In genomic region chr5:40431734-40432133, GRCh38 we compare ENCODE assay signal across 32 cellular contexts.
"Had no signal": no experiment of that assay in that cellular context is flagged by ENCODE, and none has a peak within 500 bp of the region (broad histone marks: within the 10 kb centered on the region; RNA-seq: fewer than 3 reads in every experiment).

No MANE protein-coding gene starts in this region.

- H3K9ac ChIP-seq: KMS-11 had no signal

- H3K27ac Mint-ChIP-seq: activated CD4-positive, alpha-beta T cell treated with anti-CD3 and anti-CD28 coated beads, Interleukin-2, amount 10 ng/mL, durations not matched to agents 24 days and 14 days; activated CD8-positive, alpha-beta T cell treated with anti-CD3 and anti-CD28 coated beads for 36 hours; activated naive CD8-positive, alpha-beta T cell treated with anti-CD3 and anti-CD28 coated beads for 36 hours; activated T-cell treated with anti-CD3 and anti-CD28 coated beads, Interleukin-2, amount 50 U/mL, for 72 hours; activated T-helper 17 cell treated with anti-CD3 and anti-CD28 coated beads, Interleukin-2, amount 50 U/mL, for 72 hours had no signal

- H3K27ac ChIP-seq: brain microvascular endothelial cell, KMS-11, PC-9, RWPE1 had no signal

- H3K27me3 ChIP-seq: brain microvascular endothelial cell had no signal

- H3K36me3 ChIP-seq: brain microvascular endothelial cell had no signal

- H3K4me3 ChIP-seq: PC-9 had no signal

- H3K9me3 Mint-ChIP-seq: activated T-cell treated with anti-CD3 and anti-CD28 coated beads, Interleukin-2, amount 50 U/mL, for 72 hours; activated T-helper 17 cell treated with anti-CD3 and anti-CD28 coated beads, Interleukin-2, amount 50 U/mL, for 72 hours had no signal

- ATAC-seq: activated CD8-positive, alpha-beta T cell treated with anti-CD3 and anti-CD28 coated beads for 36 hours; activated T-cell treated with anti-CD3 and anti-CD28 coated beads, Interleukin-2, amount 50 U/mL, for 72 hours; activated T-helper 17 cell treated with anti-CD3 and anti-CD28 coated beads, Interleukin-2, amount 50 U/mL, for 72 hours had no signal

- DNase-seq: activated CD4-positive, alpha-beta T cell treated with anti-CD3 and anti-CD28 coated beads, Interleukin-2, amount 10 ng/mL, durations not matched to agents 24 days and 14 days; activated CD4-positive, alpha-beta T cell treated with anti-CD3 and anti-CD28 coated beads, Interleukin-2, amount 50 U/mL, for 4 hours; activated CD8-positive, alpha-beta T cell treated with anti-CD3 and anti-CD28 coated beads for 36 hours; activated effector memory CD4-positive, alpha-beta T cell treated with anti-CD3 and anti-CD28 coated beads, Interleukin-2, amount 50 U/mL, for 16 hours; activated naive CD4-positive, alpha-beta T cell; activated naive CD4-positive, alpha-beta T cell treated with anti-CD3 and anti-CD28 coated beads, Interleukin-2, amount 50 U/mL, for 16 hours; activated naive CD8-positive, alpha-beta T cell treated with anti-CD3 and anti-CD28 coated beads for 36 hours; activated T-cell treated with anti-CD3 and anti-CD28 coated beads, Interleukin-2, amount 50 U/mL, for 1 hour; activated T-cell treated with anti-CD3 and anti-CD28 coated beads, Interleukin-2, amount 50 U/mL, for 72 hours; amniotic stem cell; aorta; brain microvascular endothelial cell; central memory CD4-positive, alpha-beta T cell; NCI-H1105; NCI-H1417 treated with DMSO at 0.1 percent for 48 hours; NCI-H187 treated with DMSO at 0.1 percent for 48 hours; NCI-H2081; NCI-H2171 treated with DMSO at 0.1 percent for 48 hours; NCI-H2227 treated with DMSO at 0.1 percent for 48 hours; NCI-H446 treated with DMSO at 0.1 percent for 48 hours; NCI-H524; NCI-H69; NK-92 treated with Interleukin-12 subunit alpha and Interleukin-12 subunit beta, amount 100 ng/mL, for 24 hours; PC-9; Right ventricle myocardium superior; SW 1271; T-helper 1 cell; T-helper 2 cell; T-helper 9 cell had no signal

- H3K4me2 ChIP-seq: KMS-11, PC-9 had no signal

- H3K27me3 Mint-ChIP-seq: activated CD4-positive, alpha-beta T cell treated with anti-CD3 and anti-CD28 coated beads, Interleukin-2, amount 10 ng/mL, durations not matched to agents 24 days and 14 days; activated CD8-positive, alpha-beta T cell treated with anti-CD3 and anti-CD28 coated beads for 36 hours; activated naive CD8-positive, alpha-beta T cell treated with anti-CD3 and anti-CD28 coated beads for 36 hours; activated T-helper 17 cell treated with anti-CD3 and anti-CD28 coated beads, Interleukin-2, amount 50 U/mL, for 72 hours had no signal

- H3K4me3 Mint-ChIP-seq: activated CD4-positive, alpha-beta T cell treated with anti-CD3 and anti-CD28 coated beads, Interleukin-2, amount 10 ng/mL, durations not matched to agents 24 days and 14 days; activated CD8-positive, alpha-beta T cell treated with anti-CD3 and anti-CD28 coated beads for 36 hours; activated naive CD8-positive, alpha-beta T cell treated with anti-CD3 and anti-CD28 coated beads for 36 hours; activated T-cell treated with anti-CD3 and anti-CD28 coated beads, Interleukin-2, amount 50 U/mL, for 72 hours; activated T-helper 17 cell treated with anti-CD3 and anti-CD28 coated beads, Interleukin-2, amount 50 U/mL, for 72 hours had no signal

- H2AFZ ChIP-seq: PC-9 had no signal
